ENCODE assay signal across 1 cellular context in the genomic region with DNA sequence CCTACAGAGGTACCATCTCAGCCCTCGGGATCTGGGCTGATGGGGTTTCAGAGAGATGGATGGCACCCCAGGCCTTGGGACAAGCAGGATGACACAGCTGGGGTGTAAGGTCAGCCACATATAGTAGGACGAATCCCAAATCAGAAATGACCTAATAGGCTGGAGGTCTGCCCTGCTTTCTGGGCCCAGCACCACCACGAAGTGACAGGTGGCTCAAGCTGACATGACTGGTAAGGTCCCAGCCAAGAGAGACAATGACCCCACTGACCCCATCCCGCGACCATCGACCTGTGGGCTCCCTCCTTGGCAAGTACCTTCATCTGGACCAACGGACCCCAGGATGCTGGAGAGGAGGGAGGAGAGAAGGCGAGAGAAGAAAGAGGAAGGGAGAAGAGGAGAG.
TF ChIP-seq lines count a peak whose summit lies in the region.

No MANE protein-coding gene starts in this region.

TF ChIP-seq in WTC11, 78 proteins besides CTCF, POLR2A, EP300 and RAD21:
- TF ChIP-seq, protein P1, sequence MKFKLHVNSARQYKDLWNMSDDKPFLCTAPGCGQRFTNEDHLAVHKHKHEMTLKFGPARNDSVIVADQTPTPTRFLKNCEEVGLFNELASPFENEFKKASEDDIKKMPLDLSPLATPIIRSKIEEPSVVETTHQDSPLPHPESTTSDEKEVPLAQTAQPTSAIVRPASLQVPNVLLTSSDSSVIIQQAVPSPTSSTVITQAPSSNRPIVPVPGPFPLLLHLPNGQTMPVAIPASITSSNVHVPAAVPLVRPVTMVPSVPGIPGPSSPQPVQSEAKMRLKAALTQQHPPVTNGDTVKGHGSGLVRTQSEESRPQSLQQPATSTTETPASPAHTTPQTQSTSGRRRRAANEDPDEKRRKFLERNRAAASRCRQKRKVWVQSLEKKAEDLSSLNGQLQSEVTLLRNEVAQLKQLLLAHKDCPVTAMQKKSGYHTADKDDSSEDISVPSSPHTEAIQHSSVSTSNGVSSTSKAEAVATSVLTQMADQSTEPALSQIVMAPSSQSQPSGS (CRISPR knock-in tag; IDR thresholded peaks at IDR 0.05; ENCODE audit: borderline replicate concordance, low read depth) = no peak
- TF ChIP-seq SMAD4 (CRISPR knock-in tag; IDR thresholded peaks at IDR 0.05) (no peak), STAT6 (CRISPR knock-in tag; conservative IDR thresholded peaks at IDR 0.05; ENCODE audit: low read depth) (no peak), ZNF232 (CRISPR knock-in tag; IDR thresholded peaks at IDR 0.05) (no peak), KAT7 (CRISPR knock-in tag; IDR thresholded peaks at IDR 0.05; ENCODE audit: borderline replicate concordance) (no peak), ZNF396 (CRISPR knock-in tag; IDR thresholded peaks at IDR 0.05; ENCODE audit: borderline replicate concordance) (no peak)
- TF ChIP-seq, protein P2, sequence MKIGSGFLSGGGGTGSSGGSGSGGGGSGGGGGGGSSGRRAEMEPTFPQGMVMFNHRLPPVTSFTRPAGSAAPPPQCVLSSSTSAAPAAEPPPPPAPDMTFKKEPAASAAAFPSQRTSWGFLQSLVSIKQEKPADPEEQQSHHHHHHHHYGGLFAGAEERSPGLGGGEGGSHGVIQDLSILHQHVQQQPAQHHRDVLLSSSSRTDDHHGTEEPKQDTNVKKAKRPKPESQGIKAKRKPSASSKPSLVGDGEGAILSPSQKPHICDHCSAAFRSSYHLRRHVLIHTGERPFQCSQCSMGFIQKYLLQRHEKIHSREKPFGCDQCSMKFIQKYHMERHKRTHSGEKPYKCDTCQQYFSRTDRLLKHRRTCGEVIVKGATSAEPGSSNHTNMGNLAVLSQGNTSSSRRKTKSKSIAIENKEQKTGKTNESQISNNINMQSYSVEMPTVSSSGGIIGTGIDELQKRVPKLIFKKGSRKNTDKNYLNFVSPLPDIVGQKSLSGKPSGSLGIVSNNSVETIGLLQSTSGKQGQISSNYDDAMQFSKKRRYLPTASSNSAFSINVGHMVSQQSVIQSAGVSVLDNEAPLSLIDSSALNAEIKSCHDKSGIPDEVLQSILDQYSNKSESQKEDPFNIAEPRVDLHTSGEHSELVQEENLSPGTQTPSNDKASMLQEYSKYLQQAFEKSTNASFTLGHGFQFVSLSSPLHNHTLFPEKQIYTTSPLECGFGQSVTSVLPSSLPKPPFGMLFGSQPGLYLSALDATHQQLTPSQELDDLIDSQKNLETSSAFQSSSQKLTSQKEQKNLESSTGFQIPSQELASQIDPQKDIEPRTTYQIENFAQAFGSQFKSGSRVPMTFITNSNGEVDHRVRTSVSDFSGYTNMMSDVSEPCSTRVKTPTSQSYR (CRISPR knock-in tag; IDR thresholded peaks at IDR 0.05) = no peak
- TF ChIP-seq, protein P3, sequence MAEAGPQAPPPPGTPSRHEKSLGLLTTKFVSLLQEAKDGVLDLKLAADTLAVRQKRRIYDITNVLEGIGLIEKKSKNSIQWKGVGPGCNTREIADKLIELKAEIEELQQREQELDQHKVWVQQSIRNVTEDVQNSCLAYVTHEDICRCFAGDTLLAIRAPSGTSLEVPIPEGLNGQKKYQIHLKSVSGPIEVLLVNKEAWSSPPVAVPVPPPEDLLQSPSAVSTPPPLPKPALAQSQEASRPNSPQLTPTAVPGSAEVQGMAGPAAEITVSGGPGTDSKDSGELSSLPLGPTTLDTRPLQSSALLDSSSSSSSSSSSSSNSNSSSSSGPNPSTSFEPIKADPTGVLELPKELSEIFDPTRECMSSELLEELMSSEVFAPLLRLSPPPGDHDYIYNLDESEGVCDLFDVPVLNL (CRISPR knock-in tag; IDR thresholded peaks at IDR 0.05; ENCODE audit: borderline replicate concordance, low read depth) = no peak
